ENCODE assay signal across 12 cellular contexts in the genomic region with DNA sequence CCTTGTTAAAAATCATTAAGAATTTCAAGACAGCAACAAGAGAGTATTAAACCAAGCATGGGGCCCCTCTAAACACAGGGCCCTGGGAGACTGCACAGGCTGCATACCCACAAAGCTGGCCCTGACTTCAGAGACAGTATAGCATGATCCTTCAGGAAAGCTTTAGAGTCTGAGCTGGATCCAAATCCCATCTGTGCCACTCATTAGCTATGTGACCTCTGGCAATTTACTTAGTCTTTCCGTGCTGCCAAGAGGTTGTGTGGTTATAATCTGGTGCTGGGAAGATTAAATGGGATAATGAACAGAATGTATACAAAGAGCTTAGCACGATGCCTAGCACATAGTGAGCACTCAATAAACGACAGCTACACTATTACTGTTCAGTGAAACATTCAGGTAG.
"Had no signal": no experiment of that assay in that cellular context is flagged by ENCODE, and none has a peak within 500 bp of the region (broad histone marks: within the 10 kb centered on the region; RNA-seq: fewer than 3 reads in every experiment).

No MANE protein-coding gene starts in this region.

- H3K27ac ChIP-seq: testis had no signal

- H3K27me3 ChIP-seq: testis had no signal

- H3K9me3 ChIP-seq: testis had no signal

- ATAC-seq: activated CD8-positive, alpha-beta T cell treated with anti-CD3 and anti-CD28 coated beads, Interleukin-2, amount 10 ng/mL, durations not matched to agents 7 days and 5 days; left lobe of liver; natural killer cell treated with Interleukin-12 subunit alpha and Interleukin-12 subunit beta and Interleukin-15 and Interleukin-18, amount 100 ng/mL, for 72 hours; stimulated activated naive CD8-positive, alpha-beta T cell treated with anti-CD3 and anti-CD28 coated beads, Interleukin-15, amount 100 ng/mL, for 72 hours had no signal

- H3K4me1 ChIP-seq: testis had no signal

- H3K4me3 ChIP-seq: testis had no signal

- DNase-seq: activated CD4-positive, alpha-beta T cell treated with anti-CD3 and anti-CD28 coated beads for 48 hours; activated CD8-positive, alpha-beta T cell treated with anti-CD3 and anti-CD28 coated beads, Interleukin-2, amount 10 ng/mL, durations not matched to agents 7 days and 5 days; activated naive CD4-positive, alpha-beta T cell treated with anti-CD3 and anti-CD28 coated beads, Interleukin-2, amount 10 ng/mL, durations not matched to agents 7 days and 5 days; cortex of kidney; effector CD8-positive, alpha-beta T cell; occipital lobe; stimulated activated CD4-positive, alpha-beta T cell treated with anti-CD3 and anti-CD28 coated beads, Interleukin-4, amount 100 ng/mL, for 4 hours; stimulated activated naive CD8-positive, alpha-beta T cell treated with anti-CD3 and anti-CD28 coated beads, Interleukin-15, amount 100 ng/mL, for 72 hours; T-helper 1 cell; testis had no signal
